9 cellular contexts compared by ENCODE assay signal in genomic region chr6:110357298-110357695, GRCh38. TPM values are rescaled to one million over a fixed set of nuclear protein-coding genes. Genes with fewer than 3 reads are reported as not detected.
DNase-seq lines count a peak whose midpoint lies in the region; ATAC-seq and TF ChIP-seq lines count a peak whose summit lies in the region.
"Had no signal": no experiment of that assay in that cellular context is flagged by ENCODE, and none has a peak within 500 bp of the region (broad histone marks: within the 10 kb centered on the region; RNA-seq: fewer than 3 reads in every experiment).

No MANE protein-coding gene starts in this region.

- peak overlapping the region; percentile 25 to 61 for H3K4me3 ChIP-seq in body of pancreas
- peak overlapping the region; percentile 81 to 87 for H3K4me3 ChIP-seq in stomach smooth muscle (ENCODE audit: low read length in 2 of 2)

- TF ChIP-seq POLR2A in body of pancreas (IDR thresholded peaks at IDR 0.05), result no peak

- ATAC-seq in body of pancreas, result peak; percentile 6
- no peak for ATAC-seq in left lobe of liver
- no peak for ATAC-seq in GM19351 (IDR thresholded peaks at IDR 0.05; ENCODE audit: unreplicated experiment)
- ATAC-seq in HG02759 (IDR thresholded peaks at IDR 0.05; ENCODE audit: unreplicated experiment), result no peak

- H3K9me3 ChIP-seq in body of pancreas, result no peaks in the 10 kb centered on the region
- no peaks in the 10 kb centered on the region for H3K9me3 ChIP-seq in stomach smooth muscle (ENCODE audit: control insufficient read depth in 2 of 2, low read length in 2 of 2)

- intact Hi-C loops in body of pancreas (cut with DNase I), result no loop called here

- no peaks in the 10 kb centered on the region for H3K27me3 ChIP-seq in body of pancreas
- no peaks in the 10 kb centered on the region for H3K27me3 ChIP-seq in stomach smooth muscle (ENCODE audit: control insufficient read depth in 1 of 2, insufficient read depth in 2 of 2, low read length in 2 of 2)

- no peak for TF ChIP-seq CTCF in body of pancreas (IDR thresholded peaks at IDR 0.05)

- H3K4me1 ChIP-seq in body of pancreas (peaks cover 36% of the 10 kb centered on the region), stomach smooth muscle (ENCODE audit: control insufficient read depth, insufficient read depth, low read length) (peaks cover 54% of the 10 kb centered on the region)

- H3K9ac ChIP-seq in stomach smooth muscle (ENCODE audit: low read length in 2 of 2), result peak overlapping the region; percentile 85 to 94

- DNase-seq in NCI-H1417 (lab: John Stamatoyannopoulos, UW), result peak; percentile 32 to 84 (median 77)
- DNase-seq in NCI-H1417 treated with DMSO at 0.1 percent for 48 hours (lab: John Stamatoyannopoulos, UW), result no peak
- no peak for DNase-seq in body of pancreas
- DNase-seq in left kidney (ENCODE audit: low read depth, low spot score), result peak; percentile 56
- no peak for DNase-seq in left lobe of liver (ENCODE audit: low spot score)

- H3K36me3 ChIP-seq in body of pancreas (replicated peaks in 1 of 2; ENCODE audit: insufficient read depth in 1 of 2, low read depth in 2 of 2) (no peaks in the 10 kb centered on the region), stomach smooth muscle (ENCODE audit: control insufficient read depth in 2 of 2, insufficient read depth in 2 of 2, low read length in 2 of 2) (no peaks in the 10 kb centered on the region)

- 42 to 50% methylated on average over 18 of the region's 18 CpGs for WGBS in body of pancreas, 2 donors

- H3K27ac ChIP-seq in body of pancreas (peak overlapping the region; percentile 68 to 83 (median 78)), stomach smooth muscle (ENCODE audit: low read length) (peak overlapping the region; percentile 96)

RNA-seq across cellular contexts. Expression of gene METTL24, which starts 0.9 kb away (rescaled TPM):
- total RNA-seq in body of pancreas, result 1 to 10 TPM; 2.3 to 4.0 TPM
- 0.48 TPM for total RNA-seq in left lobe of liver
- total RNA-seq: T-helper 2 cell treated with Interferon-gamma antibody and Interleukin-4, amounts not matched to agents 100 ng/mL and 5 ng/mL, for 36 hours had no signal

RNA-seq across cellular contexts. Expression of gene DDO, which starts 58.1 kb away (rescaled TPM):
- total RNA-seq in body of pancreas (1 to 10 TPM in 1 of 2 donors, not detected in 1; 1.3 TPM), left lobe of liver (5.2 TPM)
- total RNA-seq: T-helper 2 cell treated with Interferon-gamma antibody and Interleukin-4, amounts not matched to agents 100 ng/mL and 5 ng/mL, for 36 hours had no signal

Comparison
In these comparisons a context has a peak if more than half of its experiments do, and no peak if none do; other contexts are left out.
1. DNase-seq: peak in NCI-H1417 (3 of 3) and left kidney (single experiment); none in NCI-H1417 treated with DMSO at 0.1 percent for 48 hours (single experiment), body of pancreas (0 of 4) and left lobe of liver (single experiment).